21 cellular contexts compared by ENCODE assay signal in genomic region chr3:39499651-39500273, GRCh38. TPM values are rescaled to one million over a fixed set of nuclear protein-coding genes. Genes with fewer than 3 reads are reported as not detected.
"Had no signal": no experiment of that assay in that cellular context is flagged by ENCODE, and none has a peak within 500 bp of the region (broad histone marks: within the 10 kb centered on the region; RNA-seq: fewer than 3 reads in every experiment).

No MANE protein-coding gene starts in this region.

- H3K4me1 ChIP-seq: gastrocnemius medialis, neural progenitor cell had no signal

- DNase-seq: activated B cell treated with CpG ODN at 0.5 μM for 24 hours; activated CD4-positive, alpha-beta T cell treated with anti-CD3 and anti-CD28 coated beads, Interleukin-2, amount 50 U/mL, for 1 hour; activated naive CD4-positive, alpha-beta T cell; activated T-cell treated with anti-CD3 and anti-CD28 coated beads for 4 hours; body of pancreas; cortex of kidney; effector memory CD4-positive, alpha-beta T cell; erythroblast; gastrocnemius medialis; heart left ventricle; immature natural killer cell; naive B cell; stimulated activated CD4-positive, alpha-beta T cell treated with anti-CD3 and anti-CD28 coated beads, Interleukin-2, amount 100 ng/mL, for 48 hours had no signal

- H3K36me3 Mint-ChIP-seq: neural progenitor cell; stimulated activated memory B cell treated with anti-CD40 and anti-IgM and Interleukin-4, amounts not matched to agents 10 μg/mL and 1 μg/mL and 100 μg/mL, for 72 hours; type B pancreatic cell had no signal

- H3K4me3 Mint-ChIP-seq: activated B cell treated with CpG ODN at 0.5 μM for 24 hours; central memory CD8-positive, alpha-beta T cell; immature natural killer cell; naive B cell; neural progenitor cell; stimulated activated memory B cell treated with anti-CD40 and anti-IgM and Interleukin-4, amounts not matched to agents 10 μg/mL and 1 μg/mL and 100 μg/mL, for 72 hours; type B pancreatic cell had no signal

- H3K4me1 Mint-ChIP-seq: activated B cell treated with CpG ODN at 0.5 μM for 24 hours; central memory CD8-positive, alpha-beta T cell; immature natural killer cell had no signal

- H3K9me3 ChIP-seq: body of pancreas, gastrocnemius medialis, heart left ventricle had no signal

- H2AFZ ChIP-seq: neural progenitor cell had no signal

- H3K36me3 ChIP-seq: gastrocnemius medialis, heart left ventricle, neural progenitor cell had no signal

- H3K4me2 ChIP-seq: neural progenitor cell had no signal

- H3K27ac ChIP-seq: body of pancreas, gastrocnemius medialis, heart left ventricle, neural progenitor cell had no signal

- H3K4me3 ChIP-seq: body of pancreas, gastrocnemius medialis, heart left ventricle, lung, neural progenitor cell had no signal

- H3K9ac ChIP-seq: neural progenitor cell had no signal

- ATAC-seq: body of pancreas; gastrocnemius medialis; heart left ventricle; stimulated activated memory B cell treated with anti-CD40 and anti-IgM and Interleukin-4, amounts not matched to agents 10 μg/mL and 1 μg/mL and 100 μg/mL, for 72 hours had no signal

- H3K27ac Mint-ChIP-seq: activated B cell treated with CpG ODN at 0.5 μM for 24 hours; immature natural killer cell; naive B cell; neural progenitor cell; stimulated activated memory B cell treated with anti-CD40 and anti-IgM and Interleukin-4, amounts not matched to agents 10 μg/mL and 1 μg/mL and 100 μg/mL, for 72 hours; type B pancreatic cell had no signal

- H3K9me3 Mint-ChIP-seq: activated B cell treated with CpG ODN at 0.5 μM for 24 hours; central memory CD8-positive, alpha-beta T cell; immature natural killer cell; type B pancreatic cell had no signal

RNA-seq across cellular contexts. Expression of gene MOBP, which starts 32.3 kb away (rescaled TPM):
- total RNA-seq: activated CD8-positive, alpha-beta memory T cell treated with anti-CD3 and anti-CD28 coated beads for 36 hours; body of pancreas; gastrocnemius medialis; osteocyte; skeletal muscle tissue had no signal
- polyA plus RNA-seq: heart left ventricle, immature natural killer cell had no signal
